In the genomic region with DNA sequence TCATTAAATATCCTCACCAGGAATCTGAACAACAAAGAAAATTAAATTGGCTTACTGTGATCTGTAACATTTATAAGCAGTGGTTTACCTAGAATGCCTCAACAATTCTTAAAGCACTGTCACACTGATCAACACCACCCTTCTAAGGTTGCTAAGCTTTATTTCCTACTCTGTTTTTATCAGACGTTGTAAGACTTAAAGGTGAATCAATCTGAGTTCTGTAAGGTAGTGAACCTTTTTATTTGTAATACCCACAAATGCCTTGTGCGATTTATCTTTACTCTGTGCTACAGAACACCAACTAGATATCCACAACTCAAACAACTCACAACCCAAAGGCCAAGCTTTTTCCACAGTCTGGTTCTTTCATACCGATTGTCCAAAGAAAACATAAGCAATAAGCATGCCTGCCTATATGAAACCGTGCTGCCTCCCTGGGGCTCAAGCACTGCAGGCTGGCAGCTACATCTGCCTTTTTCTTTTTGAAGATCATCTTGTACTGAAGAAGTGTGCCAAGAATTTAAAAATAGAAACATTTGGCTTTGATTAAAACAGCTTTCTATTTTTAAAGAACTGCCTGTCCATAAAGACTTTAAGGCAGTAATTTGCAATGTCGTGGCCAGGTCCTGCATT, we compare ENCODE assay signal across 12 cellular contexts.
DNase-seq lines count a peak whose midpoint lies in the region; ATAC-seq and TF ChIP-seq lines count a peak whose summit lies in the region.
"Had no signal": no experiment of that assay in that cellular context is flagged by ENCODE, and none has a peak within 500 bp of the region (broad histone marks: within the 10 kb centered on the region; RNA-seq: fewer than 3 reads in every experiment).

No MANE protein-coding gene starts in this region.

- no peaks in the 10 kb centered on the region for H3K36me3 ChIP-seq in mammary epithelial cell (ENCODE audit: insufficient read depth, low read length)
- H3K36me3 ChIP-seq: transverse colon had no signal

- in situ Hi-C loops in mammary epithelial cell (cut with MboI; ENCODE audit: low sequenced_read_pairs in 2 of 2) = no loop called here

- H3K27me3 ChIP-seq in mammary epithelial cell (ENCODE audit: insufficient read depth, low read length) = peaks cover 1% of the 10 kb centered on the region
- H3K27me3 ChIP-seq: transverse colon had no signal

- H3K4me1 ChIP-seq in mammary epithelial cell (ENCODE audit: insufficient read depth, low read length) = no peaks in the 10 kb centered on the region
- H3K4me1 ChIP-seq: A549, transverse colon had no signal

- H3K4me2 ChIP-seq in mammary epithelial cell (ENCODE audit: insufficient read depth, low read depth, low read length) = no peak overlapping the region
- H3K4me2 ChIP-seq: A549 had no signal

- 11% methylated on average over 5 of the region's 5 CpGs for WGBS in mammary epithelial cell (ENCODE audit: low coverage, missing lambda C conversion rate)

- H3K79me2 ChIP-seq in mammary epithelial cell (ENCODE audit: insufficient read depth, low read length) = no peaks in the 10 kb centered on the region

- H2AFZ ChIP-seq in mammary epithelial cell (ENCODE audit: low read depth, low read length) = no peak overlapping the region

- peak overlapping the region; percentile 9 for H3K27ac ChIP-seq in temporal lobe (ENCODE audit: low read depth, low read length)
- no peak overlapping the region for H3K27ac ChIP-seq in mammary epithelial cell (ENCODE audit: insufficient read depth, low read depth, low read length)
- H3K27ac ChIP-seq: A549, transverse colon had no signal

- DNase-seq in NCI-H1694 treated with DMSO at 0.1 percent for 48 hours (lab: John Stamatoyannopoulos, UW) = peak; percentile 20
- DNase-seq in NCI-H1694 (lab: John Stamatoyannopoulos, UW) = no peak
- DNase-seq in cerebellum (ENCODE audit: low spot score) = peak; percentile 10
- DNase-seq in inferior parietal cortex (ENCODE audit: extremely low spot score) = peak; percentile 56
- DNase-seq in mammary epithelial cell = no peak
- no peak for DNase-seq in iPS-NIHi7 (ENCODE audit: extremely low spot score)
- DNase-seq: activated B cell treated with CpG ODN at 0.5 μM for 24 hours, H7, transverse colon had no signal

- H3K4me3 ChIP-seq in mammary epithelial cell (replicated peaks in 1 of 3; ENCODE audit: insufficient read depth in 1 of 3, low read depth in 2 of 3, low read length in 3 of 3) = no peak overlapping the region
- H3K4me3 ChIP-seq: A549, transverse colon had no signal

- TF ChIP-seq CTCF in mammary epithelial cell (conservative IDR thresholded peaks at IDR 0.05 in 1 of 2, IDR thresholded peaks at IDR 0.05 in 1 of 2; ENCODE audit: extremely low read depth in 1 of 2, insufficient read depth in 1 of 2, low read depth in 1 of 2, low read length in 2 of 2) = no peak

- dilution Hi-C loops in mammary epithelial cell (cut with HindIII; ENCODE audit: low sequenced_read_pairs) = no loop called here

- H3K9ac ChIP-seq in mammary epithelial cell (ENCODE audit: insufficient read depth, low read length) = no peak overlapping the region

- no peaks in the 10 kb centered on the region for H4K20me1 ChIP-seq in mammary epithelial cell (ENCODE audit: insufficient read depth, low read length)

- BruUV-seq in mammary epithelial cell (replicated peaks; lab: Mats Ljungman, UMichigan) = no TSS peak

- CTCF ChIA-PET in mammary epithelial cell (lab: Charles Lee; ENCODE audit: low non-redundant PET) = no interaction called here

- H3K9me3 ChIP-seq in mammary epithelial cell (replicated peaks; ENCODE audit: insufficient read depth, low read length) = no peaks in the 10 kb centered on the region
- H3K9me3 ChIP-seq: A549, transverse colon had no signal

- intact Hi-C loops in mammary epithelial cell (cut with micrococcal nuclease) = no loop called here

- no peak for ATAC-seq in GM18868 (IDR thresholded peaks at IDR 0.05; ENCODE audit: unreplicated experiment)
- ATAC-seq: A549 had no signal

Comparison
In these comparisons a context has a peak if more than half of its experiments do, and no peak if none do; other contexts are left out.
1. DNase-seq: peak in NCI-H1694 treated with DMSO at 0.1 percent for 48 hours (single experiment), cerebellum (single experiment) and inferior parietal cortex (single experiment); none in NCI-H1694 (single experiment), mammary epithelial cell (single experiment) and iPS-NIHi7 (single experiment).